Comparison of ENCODE assay signal across 24 cellular contexts in genomic region chr19:39248806-39249205, GRCh38. TPM values are rescaled to one million over a fixed set of nuclear protein-coding genes. Genes with fewer than 3 reads are reported as not detected.
DNase-seq lines count a peak whose midpoint lies in the region; ATAC-seq, FAIRE-seq and TF ChIP-seq lines count a peak whose summit lies in the region.
"Had no signal": no experiment of that assay in that cellular context is flagged by ENCODE, and none has a peak within 500 bp of the region (broad histone marks: within the 10 kb centered on the region; RNA-seq: fewer than 3 reads in every experiment).

IFNL4 (minus strand) TSS chr19:39248856.

- no peak within 1 kb of the TSS for H3K27ac Mint-ChIP-seq in nephron
- H3K27ac Mint-ChIP-seq: activated naive CD8-positive, alpha-beta T cell; CD4-positive, alpha-beta T cell had no signal

- H3K9me3 ChIP-seq in liver (ENCODE audit: control insufficient read depth in 4 of 4, low read length in 3 of 4) (no peaks in the 10 kb centered on the region), HepG2 (ENCODE audit: low read length) (no peaks in the 10 kb centered on the region), esophagus squamous epithelium (no peaks in the 10 kb centered on the region)
- H3K9me3 ChIP-seq: A549, neutrophil, sigmoid colon, tibial artery had no signal

- TF ChIP-seq POLR2A in HepG2 (IDR thresholded peaks at IDR 0.05; ENCODE audit: insufficient read depth in 1 of 2, low read depth in 2 of 2, low read length in 2 of 2) (no peak), esophagus squamous epithelium (IDR thresholded peaks at IDR 0.05) (no peak)

- in situ Hi-C loops in HepG2 (cut with HindIII; ENCODE audit: extremely low pct_ligation_motif_present, low pct_unique_long_range_greater_than_20kb): no loop called here

- TF ChIP-seq EP300 in HepG2 (IDR thresholded peaks at IDR 0.05; ENCODE audit: low read depth in 2 of 2, low read length in 2 of 2) (no peak), HepG2 (CRISPR knock-in tag; IDR thresholded peaks at IDR 0.05; ENCODE audit: borderline replicate concordance) (no peak)

- peaks cover 0 to 2% (median 0%) of the 10 kb centered on the region in 4 donors for H3K27me3 ChIP-seq in liver (ENCODE audit: control insufficient read depth in 4 of 4, insufficient read depth in 4 of 4, low read length in 3 of 4)
- no peaks in the 10 kb centered on the region; a peak in 1 of 5 replicates for H3K27me3 ChIP-seq in HepG2 (ENCODE audit: control insufficient read depth in 1 of 2, insufficient read depth in 2 of 2, low read length in 2 of 2)
- peaks cover 8 to 56% (median 13%) of the 10 kb centered on the region in 4 donors for H3K27me3 ChIP-seq in esophagus squamous epithelium

- no TSS peak for BruUV-seq in HepG2 (replicated peaks; lab: Mats Ljungman, UMichigan)

- H3K27ac ChIP-seq in liver (ENCODE audit: low read depth in 1 of 2, low read length in 2 of 2) (no peak within 1 kb of the TSS), HepG2 (ENCODE audit: extremely low read length, insufficient read depth, low read length) (no peak within 1 kb of the TSS), esophagus squamous epithelium (no peak within 1 kb of the TSS)
- H3K27ac ChIP-seq: A549, neutrophil, sigmoid colon, SK-N-MC, tibial artery had no signal

- H3K4me3 ChIP-seq in liver (ENCODE audit: low read depth in 1 of 3, low read length in 3 of 3) (no peak within 1 kb of the TSS), HepG2 (replicated peaks in 1 of 3; ENCODE audit: insufficient read depth in 1 of 3, low read depth in 2 of 3, low read length in 3 of 3) (no peak within 1 kb of the TSS), esophagus squamous epithelium (peak within 1 kb of the TSS in 3 of 4 donors; percentile 1 to 52 (median 20))
- H3K4me3 ChIP-seq: A549, lung, SK-N-MC, tibial artery had no signal

- H2AFZ ChIP-seq in HepG2 (ENCODE audit: low read length): no peak within 1 kb of the TSS

- peak; percentile 29 to 52 for TF ChIP-seq RAD21 in liver (IDR thresholded peaks at IDR 0.05)
- TF ChIP-seq RAD21 in HepG2 (CRISPR knock-in tag; IDR thresholded peaks at IDR 0.05): no peak

- CTCF ChIA-PET in HepG2 (lab: Yijun Ruan, JAX; ENCODE audit: low intra/inter-chr PET ratio, low total read pairs): no interaction called here

- no peak within 1 kb of the TSS for H3K9ac ChIP-seq in liver (ENCODE audit: low read depth in 1 of 2, low read length in 2 of 2)
- H3K9ac ChIP-seq in HepG2 (ENCODE audit: insufficient read depth, low read depth, low read length): no peak within 1 kb of the TSS

- DNase-seq in HepG2 (ENCODE audit: low spot score) (no peak), esophagus squamous epithelium (lab: John Stamatoyannopoulos, UW) (no peak), NCI-H82 (lab: John Stamatoyannopoulos, UW) (no peak)
- DNase-seq in activated CD8-positive, alpha-beta memory T cell treated with anti-CD3 and anti-CD28 coated beads, Interleukin-2, amount 50 U/mL, for 48 hours: no peak
- DNase-seq: activated CD4-positive, alpha-beta T cell treated with anti-CD3 and anti-CD28 coated beads, Interleukin-2, amount 50 U/mL, for 4 hours; activated T-cell treated with anti-CD3 and anti-CD28 coated beads, Interleukin-2, amount 50 U/mL, for 48 hours; CD4-positive, alpha-beta T cell; DND-41; MV-4-11; NCI-H2081; NCI-H524 treated with DMSO at 0.1 percent for 48 hours; sigmoid colon; stimulated activated CD4-positive, alpha-beta T cell treated with anti-CD3 and anti-CD28 coated beads, Interleukin-2, amount 100 ng/mL, for 48 hours; tibial artery had no signal

- H4K20me1 ChIP-seq in HepG2 (ENCODE audit: insufficient read depth, low read length): no peaks in the 10 kb centered on the region

- H3K4me1 Mint-ChIP-seq in nephron: no peaks in the 10 kb centered on the region

- no peaks in the 10 kb centered on the region for H3K36me3 Mint-ChIP-seq in nephron (ENCODE audit: low read depth)
- H3K36me3 Mint-ChIP-seq: activated naive CD8-positive, alpha-beta T cell had no signal

- H3K9me3 Mint-ChIP-seq in nephron: no peaks in the 10 kb centered on the region
- H3K9me3 Mint-ChIP-seq: CD4-positive, alpha-beta T cell had no signal

- ATAC-seq in HepG2: no peak
- no peak for ATAC-seq in HG03439 (IDR thresholded peaks at IDR 0.05; ENCODE audit: unreplicated experiment)
- no peak for ATAC-seq in HG03442 (IDR thresholded peaks at IDR 0.05; ENCODE audit: unreplicated experiment)
- ATAC-seq: A549 had no signal

- H3K4me1 ChIP-seq in liver (ENCODE audit: control insufficient read depth in 4 of 4, insufficient read depth in 4 of 4, low read length in 3 of 4) (peaks cover 3 to 20% (median 15%) of the 10 kb centered on the region in 4 donors), HepG2 (ENCODE audit: insufficient read depth, low read length) (no peaks in the 10 kb centered on the region), esophagus squamous epithelium (peaks cover 3 to 13% (median 11%) of the 10 kb centered on the region in 3 donors)
- H3K4me1 ChIP-seq: A549 had no signal

- no peak within 1 kb of the TSS for H3K4me2 ChIP-seq in HepG2 (ENCODE audit: low read depth, low read length)
- H3K4me2 ChIP-seq: A549 had no signal

- POLR2A ChIA-PET in HepG2 (lab: Yijun Ruan, JAX): no interaction called here

- peaks cover 74% of the 10 kb centered on the region for H3K27me3 Mint-ChIP-seq in nephron (ENCODE audit: low read depth)

- no peaks in the 10 kb centered on the region for H3K79me2 ChIP-seq in HepG2 (ENCODE audit: insufficient read depth, low read length)

- H3K36me3 ChIP-seq in liver (ENCODE audit: control insufficient read depth in 4 of 4, insufficient read depth in 3 of 4, low read depth in 1 of 4, low read length in 3 of 4): no peaks in the 10 kb centered on the region
- no peaks in the 10 kb centered on the region for H3K36me3 ChIP-seq in HepG2 (replicated peaks in 1 of 2; ENCODE audit: control insufficient read depth in 1 of 2, insufficient read depth in 2 of 2, low read length in 2 of 2)
- no peaks in the 10 kb centered on the region for H3K36me3 ChIP-seq in esophagus squamous epithelium
- H3K36me3 ChIP-seq: neutrophil, sigmoid colon, tibial artery had no signal

- 21% methylated on average over 13 of the region's 13 CpGs for WGBS in liver
- WGBS in HepG2 (ENCODE audit: low lambda C conversion rate): 9% methylated on average over 5 of the region's 13 CpGs
- WGBS in esophagus squamous epithelium, 2 donors: 72 to 82% methylated on average over 5 to 9 of the region's 13 CpGs

- TF ChIP-seq CTCF in liver (IDR thresholded peaks at IDR 0.05; ENCODE audit: low read depth, low read length, missing input control) (no peak), HepG2 (CRISPR knock-in tag; IDR thresholded peaks at IDR 0.05) (no peak), esophagus squamous epithelium (IDR thresholded peaks at IDR 0.05) (no peak), nephron (IDR thresholded peaks at IDR 0.05; ENCODE audit: unreplicated experiment in 3 of 3) (no peak)

- intact Hi-C loops in HepG2 (cut with micrococcal nuclease; ENCODE audit: unreplicated experiment) (no loop called here), esophagus squamous epithelium (cut with DNase I) (no loop called here)

- no peak for FAIRE-seq in HepG2 (lab: Jason Lieb, UNC)
- FAIRE-seq: A549 had no signal

- H3K4me3 Mint-ChIP-seq in nephron: peak within 1 kb of the TSS; percentile 9 to 44 (median 30)
- H3K4me3 Mint-ChIP-seq: CD4-positive, alpha-beta T cell had no signal

TF ChIP-seq in liver, 16 proteins besides CTCF, POLR2A, EP300 and RAD21 (continues in another document):
- TF ChIP-seq NR2F2 (IDR thresholded peaks at IDR 0.05) (no peak), RXRA (IDR thresholded peaks at IDR 0.05) (peak; percentile 61 to 83), GABPA (IDR thresholded peaks at IDR 0.05 in 1 of 2, conservative IDR thresholded peaks at IDR 0.05 in 1 of 2) (no peak), SP1 (IDR thresholded peaks at IDR 0.05) (peak; percentile 80), MAX (IDR thresholded peaks at IDR 0.05) (peak; percentile 52), FOXA1 (IDR thresholded peaks at IDR 0.05) (no peak)

TF ChIP-seq in HepG2, 621 proteins besides CTCF, POLR2A, EP300 and RAD21 (continues in another document):
- no peak for TF ChIP-seq MEF2D (CRISPR knock-in tag; IDR thresholded peaks at IDR 0.05)
- no peak for TF ChIP-seq SOX13 (IDR thresholded peaks at IDR 0.05)
- TF ChIP-seq SOX13 (CRISPR knock-in tag; conservative IDR thresholded peaks at IDR 0.05 in 1 of 2, IDR thresholded peaks at IDR 0.05 in 1 of 2): no peak
- TF ChIP-seq ZSCAN20 (CRISPR knock-in tag; IDR thresholded peaks at IDR 0.05; ENCODE audit: borderline replicate concordance): no peak
- no peak for TF ChIP-seq PAX8 (CRISPR knock-in tag; IDR thresholded peaks at IDR 0.05; ENCODE audit: borderline replicate concordance)
- no peak for TF ChIP-seq ZNF180 (CRISPR knock-in tag; IDR thresholded peaks at IDR 0.05; ENCODE audit: borderline replicate concordance, low read depth)
- no peak for TF ChIP-seq BRCA1 (CRISPR knock-in tag; IDR thresholded peaks at IDR 0.05)
- no peak for TF ChIP-seq ZNF615 (CRISPR knock-in tag; IDR thresholded peaks at IDR 0.05; ENCODE audit: borderline replicate concordance)
- no peak for TF ChIP-seq KDM3A (CRISPR knock-in tag; IDR thresholded peaks at IDR 0.05; ENCODE audit: low read depth)
- no peak for TF ChIP-seq MZF1 (CRISPR knock-in tag; IDR thresholded peaks at IDR 0.05; ENCODE audit: borderline replicate concordance)

RNA-seq across cellular contexts. Expression of gene IFNL4, which starts in this region (rescaled TPM):
- total RNA-seq in liver (not detected), HepG2 (2016; rRNA removed; fragmentation: Illumina TruSeq; extraction: Trizol) (not detected in 2 replicates), esophagus squamous epithelium (not detected)
- polyA plus RNA-seq in liver (not detected), HepG2 (2011; rRNA removed) (not detected in 2 replicates)
- not detected in 2 replicates for total RNA-seq in HepG2 (2016; cell fraction: cytosol; rRNA removed; fragmentation: Illumina TruSeq; extraction: Trizol; ENCODE audit: low read depth)
- total RNA-seq in HepG2 (2016; cell fraction: insoluble cytoplasmic fraction; rRNA removed; fragmentation: Illumina TruSeq; extraction: Trizol): not detected in 2 replicates
- not detected in 2 replicates for total RNA-seq in HepG2 (2016; cell fraction: membrane; rRNA removed; fragmentation: Illumina TruSeq; extraction: Trizol)
- total RNA-seq in HepG2 (2016; cell fraction: nucleus; rRNA removed; fragmentation: Illumina TruSeq; extraction: Trizol): not detected in 2 replicates
- polyA plus RNA-seq in HepG2 (2011; cell fraction: cytosol; rRNA removed): not detected in 2 replicates
- not detected in 2 replicates for polyA plus RNA-seq in HepG2 (2011; cell fraction: nucleus; rRNA removed)
- not detected in 2 replicates for polyA plus RNA-seq in HepG2 (2012)
- polyA plus RNA-seq in HepG2 (2016; cell fraction: cytosol; fragmentation: Illumina TruSeq; extraction: Trizol; ENCODE audit: low read depth): not detected in 2 replicates
- polyA plus RNA-seq in HepG2 (2016; cell fraction: insoluble cytoplasmic fraction; fragmentation: Illumina TruSeq; extraction: Trizol; ENCODE audit: low read depth): not detected in 2 replicates
- not detected in 2 replicates for polyA plus RNA-seq in HepG2 (2016; cell fraction: membrane; fragmentation: Illumina TruSeq; extraction: Trizol; ENCODE audit: low read depth)
- not detected in 2 replicates for polyA plus RNA-seq in HepG2 (2016; cell fraction: nucleus; fragmentation: Illumina TruSeq; extraction: Trizol; ENCODE audit: insufficient read depth, low read depth)
- not detected in 2 replicates for polyA minus RNA-seq in HepG2 (2011; rRNA and poly(A)+ RNA removed; ENCODE audit: low replicate concordance)
- not detected in 2 replicates for polyA minus RNA-seq in HepG2 (2011; cell fraction: cytosol; rRNA and poly(A)+ RNA removed)
- polyA minus RNA-seq in HepG2 (2011; cell fraction: nucleus; rRNA and poly(A)+ RNA removed): not detected in 2 replicates
- total RNA-seq: CD4-positive, alpha-beta T cell; lung; OCI-LY7; sigmoid colon had no signal
- polyA plus RNA-seq: A549, lung, sigmoid colon had no signal

Comparison
In these comparisons a context has a peak if more than half of its experiments do, and no peak if none do; other contexts are left out.
1. H3K4me3 ChIP-seq: peak in esophagus squamous epithelium (3 of 4); none in liver (0 of 3) and HepG2 (0 of 3).